Comparison of ENCODE assay signal across 7 cellular contexts in genomic region chr10:112471878-112472487, GRCh38. TPM values are rescaled to one million over a fixed set of nuclear protein-coding genes. Genes with fewer than 3 reads are reported as not detected.
DNase-seq lines count a peak whose midpoint lies in the region; ATAC-seq, FAIRE-seq and TF ChIP-seq lines count a peak whose summit lies in the region.

No MANE protein-coding gene starts in this region.

- H3K36me3 ChIP-seq in fibroblast of lung (ENCODE audit: control insufficient read depth, insufficient read depth, low read length): no peaks in the 10 kb centered on the region
- H3K36me3 ChIP-seq in neural progenitor cell: no peaks in the 10 kb centered on the region

- peak; percentile 40 to 65 for TF ChIP-seq CTCF in fibroblast of lung (conservative IDR thresholded peaks at IDR 0.05 in 1 of 2, IDR thresholded peaks at IDR 0.05 in 1 of 2; ENCODE audit: low read depth in 1 of 2, low read length in 2 of 2)
- TF ChIP-seq CTCF in neural progenitor cell (IDR thresholded peaks at IDR 0.05): peak; percentile 80

- H3F3A ChIP-seq in neural progenitor cell (ENCODE audit: low read depth): peaks cover 3% of the 10 kb centered on the region

- H3K27ac ChIP-seq in fibroblast of lung (ENCODE audit: insufficient read depth, low read length) (no peak overlapping the region), neural progenitor cell (no peak overlapping the region)

- no peaks in the 10 kb centered on the region for H3K27me3 Mint-ChIP-seq in neural progenitor cell (ENCODE audit: insufficient read depth, low read depth)

- no peaks in the 10 kb centered on the region for H3K36me3 Mint-ChIP-seq in neural progenitor cell

- FAIRE-seq in G401.6 (lab: Jason Lieb, UNC): peak; percentile 93

- peak; percentile 70 for ATAC-seq in GM21447 (IDR thresholded peaks at IDR 0.05; ENCODE audit: unreplicated experiment)

- H3K4me3 Mint-ChIP-seq in neural progenitor cell: no peak overlapping the region

- H3K27me3 ChIP-seq in fibroblast of lung (ENCODE audit: control insufficient read depth, insufficient read depth, low read length) (no peaks in the 10 kb centered on the region), neural progenitor cell (no peaks in the 10 kb centered on the region)

- no peak overlapping the region for H3K4me2 ChIP-seq in fibroblast of lung (ENCODE audit: extremely low read depth, insufficient read depth, low read length)
- H3K4me2 ChIP-seq in neural progenitor cell: no peak overlapping the region

- no peaks in the 10 kb centered on the region for H3K9me3 ChIP-seq in fibroblast of lung (ENCODE audit: control insufficient read depth, insufficient read depth, low read depth, low read length)
- H3K9me3 ChIP-seq in neural progenitor cell (ENCODE audit: low read depth): no peaks in the 10 kb centered on the region

- peak overlapping the region; percentile 51 for H3K27ac Mint-ChIP-seq in neural progenitor cell

- H3K4me3 ChIP-seq in fibroblast of lung (replicated peaks in 1 of 4; ENCODE audit: control extremely low read depth in 1 of 4, insufficient read depth in 1 of 4, low read depth in 3 of 4, low read length in 4 of 4) (no peak overlapping the region), neural progenitor cell (no peak overlapping the region)

- H3K9ac ChIP-seq in fibroblast of lung (ENCODE audit: insufficient read depth, low read length): no peak overlapping the region
- no peak overlapping the region for H3K9ac ChIP-seq in neural progenitor cell

- H2AFZ ChIP-seq in fibroblast of lung (ENCODE audit: low read length) (no peak overlapping the region), neural progenitor cell (replicated peaks) (no peak overlapping the region)

- peaks cover 10% of the 10 kb centered on the region for H3K4me1 Mint-ChIP-seq in neural progenitor cell

- no peaks in the 10 kb centered on the region for H3K79me2 ChIP-seq in fibroblast of lung (ENCODE audit: control insufficient read depth, insufficient read depth, low read length)
- H3K79me2 ChIP-seq in neural progenitor cell (ENCODE audit: low read depth): no peaks in the 10 kb centered on the region

- DNase-seq in KG1 (lab: John Stamatoyannopoulos, UW): peak; percentile 37
- peak; percentile 39 for DNase-seq in SKM-1 treated with dmso at 0.1 percent for 144 hours (lab: John Stamatoyannopoulos, UW; ENCODE audit: unreplicated experiment)
- peak; percentile 40 to 74 for DNase-seq in fibroblast of lung (ENCODE audit: low read depth in 2 of 2)
- peak; percentile 49 for DNase-seq in neural progenitor cell (ENCODE audit: low spot score)
- DNase-seq in NK-92 treated with Interleukin-12 subunit alpha and Interleukin-12 subunit beta, amount 100 ng/mL, for 24 hours (lab: John Stamatoyannopoulos, UW): no peak

- H4K20me1 ChIP-seq in fibroblast of lung (ENCODE audit: control insufficient read depth, extremely low read depth, insufficient read depth, low read length) (no peaks in the 10 kb centered on the region), neural progenitor cell (ENCODE audit: low read depth) (no peaks in the 10 kb centered on the region)

- H3K4me1 ChIP-seq in fibroblast of lung (ENCODE audit: control insufficient read depth, extremely low read depth, insufficient read depth, low read length) (no peaks in the 10 kb centered on the region), neural progenitor cell (no peaks in the 10 kb centered on the region)

- no peaks in the 10 kb centered on the region for H3K9me3 Mint-ChIP-seq in neural progenitor cell

RNA-seq across cellular contexts. Expression of gene VTI1A, which starts 25.0 kb away (rescaled TPM):
- total RNA-seq in fibroblast of lung (21.6 and 30.9 TPM in 2 replicates), neural progenitor cell (ENCODE audit: low replicate concordance) (28.8 and 30.4 TPM in 2 replicates)
- polyA plus RNA-seq in fibroblast of lung: 18.1 and 19.1 TPM in 2 replicates
- polyA plus RNA-seq in fibroblast of lung (2012): 13.4 and 13.6 TPM in 2 replicates
- polyA minus RNA-seq in fibroblast of lung (ENCODE audit: low replicate concordance): 6.9 and 10.6 TPM in 2 replicates

RNA-seq across cellular contexts. Expression of gene ZDHHC6, which starts 25.3 kb away (rescaled TPM):
- total RNA-seq in fibroblast of lung (28.0 and 29.9 TPM in 2 replicates), neural progenitor cell (ENCODE audit: low replicate concordance) (28.2 and 37.7 TPM in 2 replicates)
- 34.8 and 37.8 TPM in 2 replicates for polyA plus RNA-seq in fibroblast of lung
- 24.5 and 25.4 TPM in 2 replicates for polyA plus RNA-seq in fibroblast of lung (2012)
- polyA minus RNA-seq in fibroblast of lung (ENCODE audit: low replicate concordance): 4.4 and 5.9 TPM in 2 replicates
